ENCODE assay signal across 3 cellular contexts in the genomic region with DNA sequence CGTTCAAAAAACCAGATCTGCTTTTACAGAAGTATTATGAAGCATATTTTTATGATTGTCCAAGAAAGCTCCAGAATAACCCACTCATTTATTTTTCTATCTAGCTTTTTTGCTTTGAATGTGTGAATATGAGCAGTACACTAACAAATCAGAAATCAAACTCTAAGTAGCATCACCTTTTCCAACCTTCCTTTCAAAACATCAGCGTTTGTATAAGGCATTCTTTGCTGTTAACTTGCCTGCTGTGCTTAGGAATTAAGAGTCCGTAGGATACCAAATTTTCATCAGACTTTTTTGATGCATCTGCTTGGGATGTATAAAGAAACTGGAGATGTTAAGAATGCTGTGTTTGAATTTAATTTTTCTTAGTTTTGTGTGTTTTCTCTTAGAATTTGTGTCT.
TF ChIP-seq lines count a peak whose summit lies in the region.

No MANE protein-coding gene starts in this region.

TF ChIP-seq in SK-N-SH, 30 proteins besides CTCF, POLR2A, EP300 and RAD21 (continues in another document):
- TF ChIP-seq NRF1 (IDR thresholded peaks at IDR 0.05; ENCODE audit: low read depth, low read length) (no peak), CHD2 (IDR thresholded peaks at IDR 0.05; ENCODE audit: low read length, partially characterized antibody) (no peak), EZH2phosphoT487 (IDR thresholded peaks at IDR 0.05; ENCODE audit: borderline replicate concordance, low read depth) (no peak), MXI1 (IDR thresholded peaks at IDR 0.05; ENCODE audit: low read depth, low read length) (no peak), YY1 (IDR thresholded peaks at IDR 0.05; ENCODE audit: low read depth) (no peak), TEAD4 (IDR thresholded peaks at IDR 0.05; ENCODE audit: borderline replicate concordance, insufficient read depth) (no peak), RXRA (IDR thresholded peaks at IDR 0.05; ENCODE audit: borderline replicate concordance, low read depth) (no peak), JUND (IDR thresholded peaks at IDR 0.05) (no peak), MEF2A (IDR thresholded peaks at IDR 0.05; ENCODE audit: borderline replicate concordance, low read depth) (no peak), NFIC (IDR thresholded peaks at IDR 0.05; ENCODE audit: borderline replicate concordance) (no peak), POLR2AphosphoS5 (IDR thresholded peaks at IDR 0.05; ENCODE audit: low read depth, low read length) (no peak), SMC3 (IDR thresholded peaks at IDR 0.05; ENCODE audit: low read depth, low read length) (no peak), REST (IDR thresholded peaks at IDR 0.05; ENCODE audit: low read depth, low read length) (no peak), RCOR1 (IDR thresholded peaks at IDR 0.05; ENCODE audit: low read length) (no peak), SIN3A (IDR thresholded peaks at IDR 0.05; ENCODE audit: borderline replicate concordance, low read depth, low read length) (no peak)
- TF ChIP-seq, protein P1, sequence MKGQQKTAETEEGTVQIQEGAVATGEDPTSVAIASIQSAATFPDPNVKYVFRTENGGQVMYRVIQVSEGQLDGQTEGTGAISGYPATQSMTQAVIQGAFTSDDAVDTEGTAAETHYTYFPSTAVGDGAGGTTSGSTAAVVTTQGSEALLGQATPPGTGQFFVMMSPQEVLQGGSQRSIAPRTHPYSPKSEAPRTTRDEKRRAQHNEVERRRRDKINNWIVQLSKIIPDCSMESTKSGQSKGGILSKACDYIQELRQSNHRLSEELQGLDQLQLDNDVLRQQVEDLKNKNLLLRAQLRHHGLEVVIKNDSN (IDR thresholded peaks at IDR 0.05; ENCODE audit: borderline replicate concordance, low read depth): no peak
- TF ChIP-seq, protein P2, sequence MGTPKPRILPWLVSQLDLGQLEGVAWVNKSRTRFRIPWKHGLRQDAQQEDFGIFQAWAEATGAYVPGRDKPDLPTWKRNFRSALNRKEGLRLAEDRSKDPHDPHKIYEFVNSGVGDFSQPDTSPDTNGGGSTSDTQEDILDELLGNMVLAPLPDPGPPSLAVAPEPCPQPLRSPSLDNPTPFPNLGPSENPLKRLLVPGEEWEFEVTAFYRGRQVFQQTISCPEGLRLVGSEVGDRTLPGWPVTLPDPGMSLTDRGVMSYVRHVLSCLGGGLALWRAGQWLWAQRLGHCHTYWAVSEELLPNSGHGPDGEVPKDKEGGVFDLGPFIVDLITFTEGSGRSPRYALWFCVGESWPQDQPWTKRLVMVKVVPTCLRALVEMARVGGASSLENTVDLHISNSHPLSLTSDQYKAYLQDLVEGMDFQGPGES (IDR thresholded peaks at IDR 0.05; ENCODE audit: low read depth, low read length): no peak

TF ChIP-seq in SK-N-SH treated with all-trans-retinoic acid at 6 μM for 48 hours, 23 proteins besides CTCF, POLR2A, EP300 and RAD21 (continues in another document):
- TF ChIP-seq, protein P3, sequence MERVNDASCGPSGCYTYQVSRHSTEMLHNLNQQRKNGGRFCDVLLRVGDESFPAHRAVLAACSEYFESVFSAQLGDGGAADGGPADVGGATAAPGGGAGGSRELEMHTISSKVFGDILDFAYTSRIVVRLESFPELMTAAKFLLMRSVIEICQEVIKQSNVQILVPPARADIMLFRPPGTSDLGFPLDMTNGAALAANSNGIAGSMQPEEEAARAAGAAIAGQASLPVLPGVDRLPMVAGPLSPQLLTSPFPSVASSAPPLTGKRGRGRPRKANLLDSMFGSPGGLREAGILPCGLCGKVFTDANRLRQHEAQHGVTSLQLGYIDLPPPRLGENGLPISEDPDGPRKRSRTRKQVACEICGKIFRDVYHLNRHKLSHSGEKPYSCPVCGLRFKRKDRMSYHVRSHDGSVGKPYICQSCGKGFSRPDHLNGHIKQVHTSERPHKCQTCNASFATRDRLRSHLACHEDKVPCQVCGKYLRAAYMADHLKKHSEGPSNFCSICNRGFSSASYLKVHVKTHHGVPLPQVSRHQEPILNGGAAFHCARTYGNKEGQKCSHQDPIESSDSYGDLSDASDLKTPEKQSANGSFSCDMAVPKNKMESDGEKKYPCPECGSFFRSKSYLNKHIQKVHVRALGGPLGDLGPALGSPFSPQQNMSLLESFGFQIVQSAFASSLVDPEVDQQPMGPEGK (CRISPR knock-in tag; IDR thresholded peaks at IDR 0.05; ENCODE audit: borderline replicate concordance): no peak
- TF ChIP-seq, protein P4, sequence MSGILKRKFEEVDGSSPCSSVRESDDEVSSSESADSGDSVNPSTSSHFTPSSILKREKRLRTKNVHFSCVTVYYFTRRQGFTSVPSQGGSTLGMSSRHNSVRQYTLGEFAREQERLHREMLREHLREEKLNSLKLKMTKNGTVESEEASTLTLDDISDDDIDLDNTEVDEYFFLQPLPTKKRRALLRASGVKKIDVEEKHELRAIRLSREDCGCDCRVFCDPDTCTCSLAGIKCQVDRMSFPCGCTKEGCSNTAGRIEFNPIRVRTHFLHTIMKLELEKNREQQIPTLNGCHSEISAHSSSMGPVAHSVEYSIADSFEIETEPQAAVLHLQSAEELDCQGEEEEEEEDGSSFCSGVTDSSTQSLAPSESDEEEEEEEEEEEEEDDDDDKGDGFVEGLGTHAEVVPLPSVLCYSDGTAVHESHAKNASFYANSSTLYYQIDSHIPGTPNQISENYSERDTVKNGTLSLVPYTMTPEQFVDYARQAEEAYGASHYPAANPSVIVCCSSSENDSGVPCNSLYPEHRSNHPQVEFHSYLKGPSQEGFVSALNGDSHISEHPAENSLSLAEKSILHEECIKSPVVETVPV (CRISPR knock-in tag; IDR thresholded peaks at IDR 0.05): no peak
- no peak for TF ChIP-seq ZFP30 (CRISPR knock-in tag; IDR thresholded peaks at IDR 0.05)
- TF ChIP-seq ZNF8 (CRISPR knock-in tag; IDR thresholded peaks at IDR 0.05): no peak
- TF ChIP-seq ESRRG (CRISPR knock-in tag; IDR thresholded peaks at IDR 0.05): no peak
- TF ChIP-seq SNAI2 (CRISPR knock-in tag; IDR thresholded peaks at IDR 0.05): no peak
- TF ChIP-seq CREB5 (CRISPR knock-in tag; IDR thresholded peaks at IDR 0.05; ENCODE audit: low read depth): no peak
- TF ChIP-seq ZNF565 (CRISPR knock-in tag; conservative IDR thresholded peaks at IDR 0.05; ENCODE audit: low read depth): no peak
- no peak for TF ChIP-seq BACH2 (CRISPR knock-in tag; IDR thresholded peaks at IDR 0.05; ENCODE audit: borderline replicate concordance)
- TF ChIP-seq CSDC2 (CRISPR knock-in tag; IDR thresholded peaks at IDR 0.05): no peak
- TF ChIP-seq GLIS3 (CRISPR knock-in tag; IDR thresholded peaks at IDR 0.05): no peak
- TF ChIP-seq ZFP3 (CRISPR knock-in tag; IDR thresholded peaks at IDR 0.05): no peak
- TF ChIP-seq TOX (CRISPR knock-in tag; IDR thresholded peaks at IDR 0.05; ENCODE audit: borderline replicate concordance): no peak
- TF ChIP-seq ISL1 (CRISPR knock-in tag; IDR thresholded peaks at IDR 0.05): no peak
- no peak for TF ChIP-seq PPARA (CRISPR knock-in tag; IDR thresholded peaks at IDR 0.05; ENCODE audit: borderline replicate concordance)
- no peak for TF ChIP-seq OSR1 (CRISPR knock-in tag; IDR thresholded peaks at IDR 0.05)

TF ChIP-seq in WTC11, 78 proteins besides CTCF, POLR2A, EP300 and RAD21 (continues in another document):
- TF ChIP-seq ZNF121 (CRISPR knock-in tag; IDR thresholded peaks at IDR 0.05): no peak
- TF ChIP-seq ATF1 (CRISPR knock-in tag; IDR thresholded peaks at IDR 0.05): no peak
- TF ChIP-seq CREM (CRISPR knock-in tag; IDR thresholded peaks at IDR 0.05): no peak
- TF ChIP-seq MAX (CRISPR knock-in tag; IDR thresholded peaks at IDR 0.05): no peak
- TF ChIP-seq, protein P5, sequence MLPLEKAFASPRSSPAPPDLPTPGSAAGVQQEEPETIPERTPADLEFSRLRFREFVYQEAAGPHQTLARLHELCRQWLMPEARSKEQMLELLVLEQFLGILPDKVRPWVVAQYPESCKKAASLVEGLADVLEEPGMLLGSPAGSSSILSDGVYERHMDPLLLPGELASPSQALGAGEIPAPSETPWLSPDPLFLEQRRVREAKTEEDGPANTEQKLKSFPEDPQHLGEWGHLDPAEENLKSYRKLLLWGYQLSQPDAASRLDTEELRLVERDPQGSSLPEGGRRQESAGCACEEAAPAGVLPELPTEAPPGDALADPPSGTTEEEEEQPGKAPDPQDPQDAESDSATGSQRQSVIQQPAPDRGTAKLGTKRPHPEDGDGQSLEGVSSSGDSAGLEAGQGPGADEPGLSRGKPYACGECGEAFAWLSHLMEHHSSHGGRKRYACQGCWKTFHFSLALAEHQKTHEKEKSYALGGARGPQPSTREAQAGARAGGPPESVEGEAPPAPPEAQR (CRISPR knock-in tag; IDR thresholded peaks at IDR 0.05): no peak
- no peak for TF ChIP-seq TEAD4 (CRISPR knock-in tag; IDR thresholded peaks at IDR 0.05)
- no peak for TF ChIP-seq CREB1 (CRISPR knock-in tag; IDR thresholded peaks at IDR 0.05)
- TF ChIP-seq, protein P6, sequence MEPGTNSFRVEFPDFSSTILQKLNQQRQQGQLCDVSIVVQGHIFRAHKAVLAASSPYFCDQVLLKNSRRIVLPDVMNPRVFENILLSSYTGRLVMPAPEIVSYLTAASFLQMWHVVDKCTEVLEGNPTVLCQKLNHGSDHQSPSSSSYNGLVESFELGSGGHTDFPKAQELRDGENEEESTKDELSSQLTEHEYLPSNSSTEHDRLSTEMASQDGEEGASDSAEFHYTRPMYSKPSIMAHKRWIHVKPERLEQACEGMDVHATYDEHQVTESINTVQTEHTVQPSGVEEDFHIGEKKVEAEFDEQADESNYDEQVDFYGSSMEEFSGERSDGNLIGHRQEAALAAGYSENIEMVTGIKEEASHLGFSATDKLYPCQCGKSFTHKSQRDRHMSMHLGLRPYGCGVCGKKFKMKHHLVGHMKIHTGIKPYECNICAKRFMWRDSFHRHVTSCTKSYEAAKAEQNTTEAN (CRISPR knock-in tag; IDR thresholded peaks at IDR 0.05): no peak
- no peak for TF ChIP-seq NR2C2 (CRISPR knock-in tag; IDR thresholded peaks at IDR 0.05)
- TF ChIP-seq NFATC4 (CRISPR knock-in tag; IDR thresholded peaks at IDR 0.05): no peak
- TF ChIP-seq JUN (CRISPR knock-in tag; IDR thresholded peaks at IDR 0.05): no peak
- TF ChIP-seq NFYB (CRISPR knock-in tag; conservative IDR thresholded peaks at IDR 0.05; ENCODE audit: low read depth): no peak
- TF ChIP-seq, protein P7, sequence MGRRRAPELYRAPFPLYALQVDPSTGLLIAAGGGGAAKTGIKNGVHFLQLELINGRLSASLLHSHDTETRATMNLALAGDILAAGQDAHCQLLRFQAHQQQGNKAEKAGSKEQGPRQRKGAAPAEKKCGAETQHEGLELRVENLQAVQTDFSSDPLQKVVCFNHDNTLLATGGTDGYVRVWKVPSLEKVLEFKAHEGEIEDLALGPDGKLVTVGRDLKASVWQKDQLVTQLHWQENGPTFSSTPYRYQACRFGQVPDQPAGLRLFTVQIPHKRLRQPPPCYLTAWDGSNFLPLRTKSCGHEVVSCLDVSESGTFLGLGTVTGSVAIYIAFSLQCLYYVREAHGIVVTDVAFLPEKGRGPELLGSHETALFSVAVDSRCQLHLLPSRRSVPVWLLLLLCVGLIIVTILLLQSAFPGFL (CRISPR knock-in tag; IDR thresholded peaks at IDR 0.05; ENCODE audit: borderline replicate concordance): no peak
- TF ChIP-seq ELF4 (CRISPR knock-in tag; IDR thresholded peaks at IDR 0.05; ENCODE audit: low read depth): no peak
- TF ChIP-seq, protein P8, sequence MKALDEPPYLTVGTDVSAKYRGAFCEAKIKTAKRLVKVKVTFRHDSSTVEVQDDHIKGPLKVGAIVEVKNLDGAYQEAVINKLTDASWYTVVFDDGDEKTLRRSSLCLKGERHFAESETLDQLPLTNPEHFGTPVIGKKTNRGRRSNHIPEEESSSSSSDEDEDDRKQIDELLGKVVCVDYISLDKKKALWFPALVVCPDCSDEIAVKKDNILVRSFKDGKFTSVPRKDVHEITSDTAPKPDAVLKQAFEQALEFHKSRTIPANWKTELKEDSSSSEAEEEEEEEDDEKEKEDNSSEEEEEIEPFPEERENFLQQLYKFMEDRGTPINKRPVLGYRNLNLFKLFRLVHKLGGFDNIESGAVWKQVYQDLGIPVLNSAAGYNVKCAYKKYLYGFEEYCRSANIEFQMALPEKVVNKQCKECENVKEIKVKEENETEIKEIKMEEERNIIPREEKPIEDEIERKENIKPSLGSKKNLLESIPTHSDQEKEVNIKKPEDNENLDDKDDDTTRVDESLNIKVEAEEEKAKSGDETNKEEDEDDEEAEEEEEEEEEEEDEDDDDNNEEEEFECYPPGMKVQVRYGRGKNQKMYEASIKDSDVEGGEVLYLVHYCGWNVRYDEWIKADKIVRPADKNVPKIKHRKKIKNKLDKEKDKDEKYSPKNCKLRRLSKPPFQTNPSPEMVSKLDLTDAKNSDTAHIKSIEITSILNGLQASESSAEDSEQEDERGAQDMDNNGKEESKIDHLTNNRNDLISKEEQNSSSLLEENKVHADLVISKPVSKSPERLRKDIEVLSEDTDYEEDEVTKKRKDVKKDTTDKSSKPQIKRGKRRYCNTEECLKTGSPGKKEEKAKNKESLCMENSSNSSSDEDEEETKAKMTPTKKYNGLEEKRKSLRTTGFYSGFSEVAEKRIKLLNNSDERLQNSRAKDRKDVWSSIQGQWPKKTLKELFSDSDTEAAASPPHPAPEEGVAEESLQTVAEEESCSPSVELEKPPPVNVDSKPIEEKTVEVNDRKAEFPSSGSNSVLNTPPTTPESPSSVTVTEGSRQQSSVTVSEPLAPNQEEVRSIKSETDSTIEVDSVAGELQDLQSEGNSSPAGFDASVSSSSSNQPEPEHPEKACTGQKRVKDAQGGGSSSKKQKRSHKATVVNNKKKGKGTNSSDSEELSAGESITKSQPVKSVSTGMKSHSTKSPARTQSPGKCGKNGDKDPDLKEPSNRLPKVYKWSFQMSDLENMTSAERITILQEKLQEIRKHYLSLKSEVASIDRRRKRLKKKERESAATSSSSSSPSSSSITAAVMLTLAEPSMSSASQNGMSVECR (CRISPR knock-in tag; IDR thresholded peaks at IDR 0.05; ENCODE audit: borderline replicate concordance): no peak
- TF ChIP-seq, protein P1 (CRISPR knock-in tag; IDR thresholded peaks at IDR 0.05): no peak
- no peak for TF ChIP-seq E2F4 (CRISPR knock-in tag; IDR thresholded peaks at IDR 0.05; ENCODE audit: borderline replicate concordance, low read depth)
- no peak for TF ChIP-seq MLX (CRISPR knock-in tag; IDR thresholded peaks at IDR 0.05)
